ENCODE assay signal across 11 cellular contexts in genomic region chr1:155015527-155016230, GRCh38. TPM values are rescaled to one million over a fixed set of nuclear protein-coding genes. Genes with fewer than 3 reads are reported as not detected.
DNase-seq lines count a peak whose midpoint lies in the region; ATAC-seq and TF ChIP-seq lines count a peak whose summit lies in the region.
"Had no signal": no experiment of that assay in that cellular context is flagged by ENCODE, and none has a peak within 500 bp of the region (broad histone marks: within the 10 kb centered on the region; RNA-seq: fewer than 3 reads in every experiment).

No MANE protein-coding gene starts in this region.

- H3K27ac Mint-ChIP-seq in activated naive CD4-positive, alpha-beta T cell treated with anti-CD3 and anti-CD28 coated beads, Interleukin-2, amount 50 U/mL, for 24 hours, result peak overlapping the region; percentile 81
- H3K27ac Mint-ChIP-seq in activated CD4-positive, alpha-beta memory T cell treated with anti-CD3 and anti-CD28 coated beads for 36 hours, result peak overlapping the region; percentile 70
- H3K27ac Mint-ChIP-seq in mesothelial cell of epicardium, result peak overlapping the region; percentile 30

- 85% methylated on average over 16 of the region's 16 CpGs for WGBS in thymus

- H3K27ac ChIP-seq in thymus (ENCODE audit: low read depth), result peak overlapping the region; percentile 59

- H3K4me3 Mint-ChIP-seq in activated naive CD4-positive, alpha-beta T cell treated with anti-CD3 and anti-CD28 coated beads, Interleukin-2, amount 50 U/mL, for 24 hours, result peak overlapping the region; percentile 58
- peak overlapping the region; percentile 33 for H3K4me3 Mint-ChIP-seq in activated CD4-positive, alpha-beta memory T cell treated with anti-CD3 and anti-CD28 coated beads for 36 hours
- no peak overlapping the region for H3K4me3 Mint-ChIP-seq in mesothelial cell of epicardium

- POLR2A ChIA-PET in activated CD4-positive, alpha-beta memory T cell treated with anti-CD3 and anti-CD28 coated beads for 36 hours (lab: Charles Lee), result interaction anchor here (0.6 to 4.9 kb wide), 10 partner anchors 8 to 79 kb away, joined by 3 to 35 read pairs (median 8); partner anchors contain the start of genes ADAM15, FLAD1, LENEP and PMVK

- no peak for TF ChIP-seq CTCF in mesothelial cell of epicardium (IDR thresholded peaks at IDR 0.05; ENCODE audit: unreplicated experiment)

- peaks cover 2% of the 10 kb centered on the region for H3K36me3 Mint-ChIP-seq in activated naive CD4-positive, alpha-beta T cell treated with anti-CD3 and anti-CD28 coated beads, Interleukin-2, amount 50 U/mL, for 24 hours
- peaks cover 43% of the 10 kb centered on the region for H3K36me3 Mint-ChIP-seq in activated CD4-positive, alpha-beta memory T cell treated with anti-CD3 and anti-CD28 coated beads for 36 hours
- H3K36me3 Mint-ChIP-seq in mesothelial cell of epicardium, result no peaks in the 10 kb centered on the region

- peaks cover 76% of the 10 kb centered on the region for H3K4me1 Mint-ChIP-seq in activated naive CD4-positive, alpha-beta T cell treated with anti-CD3 and anti-CD28 coated beads, Interleukin-2, amount 50 U/mL, for 24 hours
- H3K4me1 Mint-ChIP-seq in activated CD4-positive, alpha-beta memory T cell treated with anti-CD3 and anti-CD28 coated beads for 36 hours (ENCODE audit: low read depth), result peaks cover 76% of the 10 kb centered on the region
- H3K4me1 Mint-ChIP-seq in mesothelial cell of epicardium, result peaks cover 14% of the 10 kb centered on the region

- H3K9me3 ChIP-seq in thymus (ENCODE audit: control insufficient read depth), result peaks cover 6% of the 10 kb centered on the region

- H3K4me1 ChIP-seq in thymus (ENCODE audit: control insufficient read depth, insufficient read depth, low read length), result peaks cover 53% of the 10 kb centered on the region

- CTCF ChIA-PET in activated CD4-positive, alpha-beta memory T cell treated with anti-CD3 and anti-CD28 coated beads for 36 hours (lab: Charles Lee), result interaction anchor here (0.8 to 9.8 kb wide), 14 partner anchors 8 to 137 kb away, joined by 3 to 144 read pairs (median 12); partner anchors contain the start of genes ADAM15, CKS1B, FLAD1 and LENEP

- no peak for ATAC-seq in esophagus mucosa

- H3K36me3 ChIP-seq in thymus (ENCODE audit: control insufficient read depth, insufficient read depth), result peaks cover 6% of the 10 kb centered on the region

- no peak for DNase-seq in activated naive CD4-positive, alpha-beta T cell (lab: John Stamatoyannopoulos, UW)
- no peak for DNase-seq in activated CD4-positive, alpha-beta memory T cell treated with anti-CD3 and anti-CD28 coated beads for 36 hours
- no peak for DNase-seq in mesothelial cell of epicardium (ENCODE audit: low spot score in 2 of 2, unreplicated experiment in 2 of 2)
- DNase-seq in OCI-M2 (lab: John Stamatoyannopoulos, UW; ENCODE audit: unreplicated experiment), result no peak
- no peak for DNase-seq in activated gamma-delta T cell (lab: John Stamatoyannopoulos, UW)
- DNase-seq: AML-193; NCI-H1417 treated with DMSO at 0.1 percent for 48 hours; stimulated activated CD4-positive, alpha-beta T cell treated with anti-CD3 and anti-CD28 coated beads, Interleukin-12 subunit alpha, Interleukin-12 subunit beta, amount 100 ng/mL, for 4 hours had no signal

- H3K9me3 Mint-ChIP-seq in activated naive CD4-positive, alpha-beta T cell treated with anti-CD3 and anti-CD28 coated beads, Interleukin-2, amount 50 U/mL, for 24 hours, result no peaks in the 10 kb centered on the region
- no peaks in the 10 kb centered on the region for H3K9me3 Mint-ChIP-seq in activated CD4-positive, alpha-beta memory T cell treated with anti-CD3 and anti-CD28 coated beads for 36 hours
- H3K9me3 Mint-ChIP-seq in mesothelial cell of epicardium, result no peaks in the 10 kb centered on the region

- intact Hi-C loops in activated CD4-positive, alpha-beta memory T cell treated with anti-CD3 and anti-CD28 coated beads for 36 hours (cut with micrococcal nuclease), result no loop called here

- H3K27me3 ChIP-seq in thymus (ENCODE audit: control insufficient read depth, insufficient read depth), result peaks cover 13% of the 10 kb centered on the region

- no peaks in the 10 kb centered on the region for H3K27me3 Mint-ChIP-seq in activated naive CD4-positive, alpha-beta T cell treated with anti-CD3 and anti-CD28 coated beads, Interleukin-2, amount 50 U/mL, for 24 hours
- H3K27me3 Mint-ChIP-seq in activated CD4-positive, alpha-beta memory T cell treated with anti-CD3 and anti-CD28 coated beads for 36 hours, result no peaks in the 10 kb centered on the region
- no peaks in the 10 kb centered on the region for H3K27me3 Mint-ChIP-seq in mesothelial cell of epicardium (ENCODE audit: low read depth)

- no peak overlapping the region for H3K4me3 ChIP-seq in thymus (ENCODE audit: low read length)

RNA-seq across cellular contexts. Expression of gene ZBTB7B, which starts 13.1 kb away (rescaled TPM):
- 100 to 1,000 TPM; 124 to 125 TPM for total RNA-seq in activated CD4-positive, alpha-beta memory T cell treated with anti-CD3 and anti-CD28 coated beads for 36 hours
- total RNA-seq in mesothelial cell of epicardium (19.9 to 21.7 TPM (median 21.7 TPM) in 3 replicates), esophagus mucosa (132 TPM)
- polyA plus RNA-seq in thymus, result 21.9 TPM

RNA-seq across cellular contexts. Expression of gene DCST2, which starts 17.9 kb away (rescaled TPM):
- 1 to 10 TPM; 1.1 to 1.3 TPM for total RNA-seq in activated CD4-positive, alpha-beta memory T cell treated with anti-CD3 and anti-CD28 coated beads for 36 hours
- total RNA-seq in mesothelial cell of epicardium, result 1.8 to 2.9 TPM (median 1.9 TPM) in 3 replicates
- polyA plus RNA-seq in thymus, result 7.8 TPM
- 1.3 TPM for total RNA-seq in esophagus mucosa

RNA-seq across cellular contexts. Expression of gene DCST1, which starts 17.9 kb away (rescaled TPM):
- total RNA-seq in activated CD4-positive, alpha-beta memory T cell treated with anti-CD3 and anti-CD28 coated beads for 36 hours, result under 1 TPM in 1 of 2 experiments, not detected in 1; 0.14 TPM
- 0.58 TPM in 1 of 3 replicates, not detected in the others for total RNA-seq in mesothelial cell of epicardium
- polyA plus RNA-seq in thymus, result not detected
- 0.32 TPM for total RNA-seq in esophagus mucosa

RNA-seq across cellular contexts. Expression of gene LENEP, which starts 22.3 kb away (rescaled TPM):
- total RNA-seq in activated CD4-positive, alpha-beta memory T cell treated with anti-CD3 and anti-CD28 coated beads for 36 hours, result under 1 TPM; 0.36 to 0.56 TPM
- 0.49 to 1.3 TPM (median 0.87 TPM) in 3 replicates for total RNA-seq in mesothelial cell of epicardium
- polyA plus RNA-seq in thymus, result 0.16 TPM
- total RNA-seq in esophagus mucosa, result not detected

RNA-seq across cellular contexts. Expression of gene FLAD1, which starts 32.5 kb away (rescaled TPM):
- total RNA-seq in activated CD4-positive, alpha-beta memory T cell treated with anti-CD3 and anti-CD28 coated beads for 36 hours, result 10 to 100 TPM; 45.4 to 49.4 TPM
- 46.8 to 49.6 TPM (median 48.3 TPM) in 3 replicates for total RNA-seq in mesothelial cell of epicardium
- 34.8 TPM for polyA plus RNA-seq in thymus
- total RNA-seq in esophagus mucosa, result 29.6 TPM

Comparison
In these comparisons a context has a peak if more than half of its experiments do, and no peak if none do; other contexts are left out.
1. H3K27ac Mint-ChIP-seq: peak in every context shown above with its lines; median percentile 81 in activated naive CD4-positive, alpha-beta T cell treated with anti-CD3 and anti-CD28 coated beads, Interleukin-2, amount 50 U/mL, for 24 hours; 70 in activated CD4-positive, alpha-beta memory T cell treated with anti-CD3 and anti-CD28 coated beads for 36 hours; 30 in mesothelial cell of epicardium.